Comparison of ENCODE assay signal across 9 cellular contexts in genomic region chr22:20324139-20324516, GRCh38. TPM values are rescaled to one million over a fixed set of nuclear protein-coding genes. Genes with fewer than 3 reads are reported as not detected.
DNase-seq lines count a peak whose midpoint lies in the region; ATAC-seq and TF ChIP-seq lines count a peak whose summit lies in the region.
"Had no signal": no experiment of that assay in that cellular context is flagged by ENCODE, and none has a peak within 500 bp of the region (broad histone marks: within the 10 kb centered on the region; RNA-seq: fewer than 3 reads in every experiment).

No MANE protein-coding gene starts in this region.

- DNase-seq in activated T-cell treated with anti-CD3 and anti-CD28 coated beads for 48 hours (ENCODE audit: low read depth): peak; percentile 42
- DNase-seq in activated T-cell treated with anti-CD3 and anti-CD28 coated beads for 4 hours: no peak
- peak; percentile 36 for DNase-seq in activated T-cell treated with anti-CD3 and anti-CD28 coated beads, Interleukin-2, amount 50 U/mL, for 1 hour
- DNase-seq in fibroblast of lung (ENCODE audit: low read depth in 2 of 2): no peak
- DNase-seq in stimulated activated naive CD8-positive, alpha-beta T cell treated with anti-CD3 and anti-CD28 coated beads, Interleukin-15, amount 100 ng/mL, for 72 hours: peak; percentile 34 to 47
- DNase-seq in superior temporal gyrus (ENCODE audit: extremely low spot score): no peak
- no peak for DNase-seq in inferior parietal cortex (ENCODE audit: extremely low spot score)

- H3K27ac Mint-ChIP-seq in stimulated activated naive CD8-positive, alpha-beta T cell treated with anti-CD3 and anti-CD28 coated beads, Interleukin-15, amount 100 ng/mL, for 72 hours: peak overlapping the region in 1 of 2 donors; percentile 50
- H3K27ac Mint-ChIP-seq: GM23338 had no signal

- H3K4me1 ChIP-seq in fibroblast of lung (ENCODE audit: control insufficient read depth, extremely low read depth, insufficient read depth, low read length): peaks cover 17% of the 10 kb centered on the region

- H3K27me3 ChIP-seq in fibroblast of lung (ENCODE audit: control insufficient read depth, insufficient read depth, low read length): no peaks in the 10 kb centered on the region

- H3K9me3 Mint-ChIP-seq in stimulated activated naive CD8-positive, alpha-beta T cell treated with anti-CD3 and anti-CD28 coated beads, Interleukin-15, amount 100 ng/mL, for 72 hours: no peaks in the 10 kb centered on the region
- H3K9me3 Mint-ChIP-seq: GM23338 had no signal

- ATAC-seq in stimulated activated naive CD8-positive, alpha-beta T cell treated with anti-CD3 and anti-CD28 coated beads, Interleukin-15, amount 100 ng/mL, for 72 hours: peak; percentile 58
- no peak for ATAC-seq in GM18870 (IDR thresholded peaks at IDR 0.05; ENCODE audit: unreplicated experiment)
- ATAC-seq: GM23338 had no signal

- peaks cover 5% of the 10 kb centered on the region for H3K79me2 ChIP-seq in fibroblast of lung (ENCODE audit: control insufficient read depth, insufficient read depth, low read length)

- no peaks in the 10 kb centered on the region for H3K27me3 Mint-ChIP-seq in stimulated activated naive CD8-positive, alpha-beta T cell treated with anti-CD3 and anti-CD28 coated beads, Interleukin-15, amount 100 ng/mL, for 72 hours

- no peaks in the 10 kb centered on the region for H4K20me1 ChIP-seq in fibroblast of lung (ENCODE audit: control insufficient read depth, extremely low read depth, insufficient read depth, low read length)

- no peak for TF ChIP-seq CTCF in fibroblast of lung (conservative IDR thresholded peaks at IDR 0.05 in 1 of 2, IDR thresholded peaks at IDR 0.05 in 1 of 2; ENCODE audit: low read depth in 1 of 2, low read length in 2 of 2)

- H3K36me3 ChIP-seq in fibroblast of lung (ENCODE audit: control insufficient read depth, insufficient read depth, low read length): no peaks in the 10 kb centered on the region

- peak overlapping the region; percentile 53 to 69 for H3K4me3 Mint-ChIP-seq in stimulated activated naive CD8-positive, alpha-beta T cell treated with anti-CD3 and anti-CD28 coated beads, Interleukin-15, amount 100 ng/mL, for 72 hours
- H3K4me3 Mint-ChIP-seq: GM23338 had no signal

- no peak overlapping the region for H3K9ac ChIP-seq in fibroblast of lung (ENCODE audit: insufficient read depth, low read length)

- H3K4me2 ChIP-seq in fibroblast of lung (ENCODE audit: extremely low read depth, insufficient read depth, low read length): peak overlapping the region; percentile 75
- H3K4me2 ChIP-seq: GM23338 had no signal

- peak overlapping the region; percentile 46 for H2AFZ ChIP-seq in fibroblast of lung (ENCODE audit: low read length)
- H2AFZ ChIP-seq: GM23338 had no signal

- peaks cover 61% of the 10 kb centered on the region for H3K4me1 Mint-ChIP-seq in stimulated activated naive CD8-positive, alpha-beta T cell treated with anti-CD3 and anti-CD28 coated beads, Interleukin-15, amount 100 ng/mL, for 72 hours

- H3K4me3 ChIP-seq in fibroblast of lung (replicated peaks in 1 of 4; ENCODE audit: control extremely low read depth in 1 of 4, insufficient read depth in 1 of 4, low read depth in 3 of 4, low read length in 4 of 4): peak overlapping the region in 1 of 4 experiments; percentile 10
- H3K4me3 ChIP-seq: GM23338 had no signal

- H3K27ac ChIP-seq in fibroblast of lung (ENCODE audit: insufficient read depth, low read length): peak overlapping the region; percentile 81

- H3K9me3 ChIP-seq in fibroblast of lung (ENCODE audit: control insufficient read depth, insufficient read depth, low read depth, low read length): no peaks in the 10 kb centered on the region

RNA-seq across cellular contexts. Expression of gene DGCR6L, which starts 4.3 kb away (rescaled TPM):
- 51.1 and 53.2 TPM in 2 replicates for total RNA-seq in fibroblast of lung
- polyA plus RNA-seq in fibroblast of lung: 26.2 and 42.7 TPM in 2 replicates
- polyA plus RNA-seq in fibroblast of lung (2012): 43.9 and 80.0 TPM in 2 replicates
- 33.7 and 35.4 TPM in 2 replicates for polyA minus RNA-seq in fibroblast of lung (ENCODE audit: low replicate concordance)

RNA-seq across cellular contexts. Expression of gene RTN4R, which starts 56.0 kb away (rescaled TPM):
- total RNA-seq in fibroblast of lung: 0.26 and 0.99 TPM in 2 replicates
- polyA plus RNA-seq in fibroblast of lung: 0.33 and 2.0 TPM in 2 replicates
- 0.93 and 4.3 TPM in 2 replicates for polyA plus RNA-seq in fibroblast of lung (2012)
- polyA minus RNA-seq in fibroblast of lung (ENCODE audit: low replicate concordance): 0.56 and 2.4 TPM in 2 replicates

Comparison
In these comparisons a context has a peak if more than half of its experiments do, and no peak if none do; other contexts are left out.
1. DNase-seq: peak in activated T-cell treated with anti-CD3 and anti-CD28 coated beads for 48 hours (single experiment), activated T-cell treated with anti-CD3 and anti-CD28 coated beads, Interleukin-2, amount 50 U/mL, for 1 hour (single experiment) and stimulated activated naive CD8-positive, alpha-beta T cell treated with anti-CD3 and anti-CD28 coated beads, Interleukin-15, amount 100 ng/mL, for 72 hours (2 of 2); none in activated T-cell treated with anti-CD3 and anti-CD28 coated beads for 4 hours (single experiment), fibroblast of lung (0 of 2), superior temporal gyrus (single experiment) and inferior parietal cortex (single experiment).